In genomic region chr2:85582467-85582866, GRCh38 we compare ENCODE assay signal across 22 cellular contexts. TPM values are rescaled to one million over a fixed set of nuclear protein-coding genes. Genes with fewer than 3 reads are reported as not detected.
DNase-seq lines count a peak whose midpoint lies in the region; ATAC-seq and TF ChIP-seq lines count a peak whose summit lies in the region.
"Had no signal": no experiment of that assay in that cellular context is flagged by ENCODE, and none has a peak within 500 bp of the region (broad histone marks: within the 10 kb centered on the region; RNA-seq: fewer than 3 reads in every experiment).

No MANE protein-coding gene starts in this region.

- no peak overlapping the region for H3K4me3 Mint-ChIP-seq in activated CD8-positive, alpha-beta T cell treated with anti-CD3 and anti-CD28 coated beads, Interleukin-2, amount 10 ng/mL, durations not matched to agents 7 days and 5 days
- no peak overlapping the region for H3K4me3 Mint-ChIP-seq in activated CD8-positive, alpha-beta T cell treated with anti-CD3 and anti-CD28 coated beads for 36 hours
- no peak overlapping the region for H3K4me3 Mint-ChIP-seq in dendritic cell treated with granulocyte-macrophage colony-stimulating factor and Interleukin-4, amounts not matched to agents 40 ng/mL and 50 ng/mL, for 4 days

- ATAC-seq in activated CD8-positive, alpha-beta T cell treated with anti-CD3 and anti-CD28 coated beads, Interleukin-2, amount 10 ng/mL, durations not matched to agents 7 days and 5 days = no peak
- ATAC-seq in activated CD8-positive, alpha-beta T cell treated with anti-CD3 and anti-CD28 coated beads for 36 hours = no peak
- ATAC-seq in HG02938 (IDR thresholded peaks at IDR 0.05; ENCODE audit: unreplicated experiment) (no peak), GM18873 (IDR thresholded peaks at IDR 0.05; ENCODE audit: low FRiP score, unreplicated experiment) (no peak)
- ATAC-seq: GM12878; left cardiac atrium; Right ventricle myocardium inferior; stimulated activated naive CD8-positive, alpha-beta T cell treated with anti-CD3 and anti-CD28 coated beads, Interleukin-15, Interleukin-2, amounts not matched to agents 100 U/mL and 50 U/mL, for 24 hours had no signal

- no peak for TF ChIP-seq POLR2A in sigmoid colon (IDR thresholded peaks at IDR 0.05)

- no peaks in the 10 kb centered on the region for H3K9me3 Mint-ChIP-seq in activated CD8-positive, alpha-beta T cell treated with anti-CD3 and anti-CD28 coated beads, Interleukin-2, amount 10 ng/mL, durations not matched to agents 7 days and 5 days (ENCODE audit: insufficient read depth)
- H3K9me3 Mint-ChIP-seq in activated CD8-positive, alpha-beta T cell treated with anti-CD3 and anti-CD28 coated beads for 36 hours = no peaks in the 10 kb centered on the region
- no peaks in the 10 kb centered on the region for H3K9me3 Mint-ChIP-seq in dendritic cell treated with granulocyte-macrophage colony-stimulating factor and Interleukin-4, amounts not matched to agents 40 ng/mL and 50 ng/mL, for 4 days

- WGBS in sigmoid colon, 2 donors = 73 to 83% methylated on average over 1 of the region's 1 CpG

- TF ChIP-seq EP300 in sigmoid colon (IDR thresholded peaks at IDR 0.05) = no peak

- H3K36me3 ChIP-seq in sigmoid colon = no peaks in the 10 kb centered on the region
- H3K36me3 ChIP-seq: uterus had no signal

- no peak for TF ChIP-seq CTCF in activated CD8-positive, alpha-beta T cell treated with anti-CD3 and anti-CD28 coated beads for 36 hours (IDR thresholded peaks at IDR 0.05)
- TF ChIP-seq CTCF in sigmoid colon (IDR thresholded peaks at IDR 0.05) = no peak

- peaks cover 70% of the 10 kb centered on the region for H3K4me1 Mint-ChIP-seq in activated CD8-positive, alpha-beta T cell treated with anti-CD3 and anti-CD28 coated beads, Interleukin-2, amount 10 ng/mL, durations not matched to agents 7 days and 5 days (ENCODE audit: low read depth)
- peaks cover 50% of the 10 kb centered on the region for H3K4me1 Mint-ChIP-seq in activated CD8-positive, alpha-beta T cell treated with anti-CD3 and anti-CD28 coated beads for 36 hours (ENCODE audit: low read depth)
- H3K4me1 Mint-ChIP-seq in dendritic cell treated with granulocyte-macrophage colony-stimulating factor and Interleukin-4, amounts not matched to agents 40 ng/mL and 50 ng/mL, for 4 days (ENCODE audit: low read depth) = peaks cover 94% of the 10 kb centered on the region

- POLR2A ChIA-PET in activated CD8-positive, alpha-beta T cell treated with anti-CD3 and anti-CD28 coated beads, Interleukin-2, amount 10 ng/mL, durations not matched to agents 7 days and 5 days (lab: Charles Lee) = interaction anchor here (3.8 kb wide), 1 partner anchor 12 kb away, joined by 28 read pairs; the partner anchor contains the start of gene RNF181
- POLR2A ChIA-PET in activated CD8-positive, alpha-beta T cell treated with anti-CD3 and anti-CD28 coated beads for 36 hours (lab: Charles Lee) = interaction anchor here (1.8 to 3.3 kb wide), 2 partner anchors 13 to 43 kb away, joined by 13 to 21 read pairs; partner anchors contain the start of genes MAT2A and RNF181

- H3K9me3 ChIP-seq in sigmoid colon = no peaks in the 10 kb centered on the region
- H3K9me3 ChIP-seq: spleen, uterus had no signal

- no peaks in the 10 kb centered on the region for H3K27me3 ChIP-seq in sigmoid colon
- H3K27me3 ChIP-seq: uterus had no signal

- CTCF ChIA-PET in activated CD8-positive, alpha-beta T cell treated with anti-CD3 and anti-CD28 coated beads, Interleukin-2, amount 10 ng/mL, durations not matched to agents 7 days and 5 days (lab: Charles Lee) = interaction anchor here (1.5 kb wide), 1 partner anchor 8 kb away, joined by 6 read pairs; no protein-coding TSS in a partner anchor
- CTCF ChIA-PET in activated CD8-positive, alpha-beta T cell treated with anti-CD3 and anti-CD28 coated beads for 36 hours (lab: Charles Lee) = no interaction called here

- H3K4me1 ChIP-seq in sigmoid colon = peaks cover 0 to 33% (median 26%) of the 10 kb centered on the region in 4 donors
- H3K4me1 ChIP-seq: uterus had no signal

- no peaks in the 10 kb centered on the region for H3K27me3 Mint-ChIP-seq in activated CD8-positive, alpha-beta T cell treated with anti-CD3 and anti-CD28 coated beads, Interleukin-2, amount 10 ng/mL, durations not matched to agents 7 days and 5 days (ENCODE audit: low read depth)
- no peaks in the 10 kb centered on the region for H3K27me3 Mint-ChIP-seq in activated CD8-positive, alpha-beta T cell treated with anti-CD3 and anti-CD28 coated beads for 36 hours
- H3K27me3 Mint-ChIP-seq in dendritic cell treated with granulocyte-macrophage colony-stimulating factor and Interleukin-4, amounts not matched to agents 40 ng/mL and 50 ng/mL, for 4 days = no peaks in the 10 kb centered on the region
- H3K27me3 Mint-ChIP-seq: progenitor cell of endocrine pancreas had no signal

- H3K36me3 Mint-ChIP-seq in activated CD8-positive, alpha-beta T cell treated with anti-CD3 and anti-CD28 coated beads, Interleukin-2, amount 10 ng/mL, durations not matched to agents 7 days and 5 days (ENCODE audit: low read depth) = peaks cover 35% of the 10 kb centered on the region
- H3K36me3 Mint-ChIP-seq in activated CD8-positive, alpha-beta T cell treated with anti-CD3 and anti-CD28 coated beads for 36 hours (ENCODE audit: low read depth) = peaks cover 23% of the 10 kb centered on the region
- peaks cover 76% of the 10 kb centered on the region for H3K36me3 Mint-ChIP-seq in dendritic cell treated with granulocyte-macrophage colony-stimulating factor and Interleukin-4, amounts not matched to agents 40 ng/mL and 50 ng/mL, for 4 days (ENCODE audit: low read depth)

- intact Hi-C loops in activated CD8-positive, alpha-beta T cell treated with anti-CD3 and anti-CD28 coated beads for 36 hours (cut with micrococcal nuclease) = no loop called here
- intact Hi-C loops in dendritic cell treated with granulocyte-macrophage colony-stimulating factor and Interleukin-4, amounts not matched to agents 40 ng/mL and 50 ng/mL, for 4 days (cut with micrococcal nuclease) = no loop called here
- intact Hi-C loops in sigmoid colon (cut with DNase I) = no loop called here

- peak overlapping the region; percentile 70 for H3K27ac Mint-ChIP-seq in activated CD8-positive, alpha-beta T cell treated with anti-CD3 and anti-CD28 coated beads, Interleukin-2, amount 10 ng/mL, durations not matched to agents 7 days and 5 days
- no peak overlapping the region for H3K27ac Mint-ChIP-seq in activated CD8-positive, alpha-beta T cell treated with anti-CD3 and anti-CD28 coated beads for 36 hours
- peak overlapping the region; percentile 82 for H3K27ac Mint-ChIP-seq in dendritic cell treated with granulocyte-macrophage colony-stimulating factor and Interleukin-4, amounts not matched to agents 40 ng/mL and 50 ng/mL, for 4 days
- H3K27ac Mint-ChIP-seq: progenitor cell of endocrine pancreas had no signal

- no peak for DNase-seq in activated CD8-positive, alpha-beta T cell treated with anti-CD3 and anti-CD28 coated beads, Interleukin-2, amount 10 ng/mL, durations not matched to agents 7 days and 5 days
- DNase-seq in activated CD8-positive, alpha-beta T cell treated with anti-CD3 and anti-CD28 coated beads for 36 hours = no peak
- DNase-seq in COLO829 (ENCODE audit: low spot score) (peak; percentile 54), sigmoid colon (peak; percentile 45), OCI-M1 (lab: John Stamatoyannopoulos, UW) (no peak)
- DNase-seq: ACHN; activated CD4-positive, alpha-beta T cell treated with anti-CD3 and anti-CD28 coated beads for 1 hour; cerebellar nuclear complex; GOT3; left cardiac atrium; NCI-H146; NCI-H345; spleen; stimulated activated naive CD8-positive, alpha-beta T cell treated with anti-CD3 and anti-CD28 coated beads, Interleukin-15, Interleukin-2, amounts not matched to agents 100 U/mL and 50 U/mL, for 24 hours; uterus had no signal

- H3K4me3 ChIP-seq in sigmoid colon = no peak overlapping the region
- H3K4me3 ChIP-seq: GM12878, spleen, uterus had no signal

- no peak overlapping the region for H3K27ac ChIP-seq in sigmoid colon
- H3K27ac ChIP-seq: uterus had no signal

RNA-seq across cellular contexts. Expression of gene VAMP5, which starts 1.8 kb away (rescaled TPM):
- 10 to 100 TPM; 72.0 to 74.4 TPM for total RNA-seq in activated CD8-positive, alpha-beta T cell treated with anti-CD3 and anti-CD28 coated beads, Interleukin-2, amount 10 ng/mL, durations not matched to agents 7 days and 5 days
- total RNA-seq in activated CD8-positive, alpha-beta T cell treated with anti-CD3 and anti-CD28 coated beads for 36 hours = 10 to 100 TPM; 28.0 to 29.4 TPM
- total RNA-seq in sigmoid colon = 10 to 100 TPM; 51.2 to 97.5 (median 69.6) TPM
- polyA plus RNA-seq in sigmoid colon = 10 to 100 TPM; 51.8 to 93.7 (median 68.0) TPM
- total RNA-seq: HT1080 had no signal

RNA-seq across cellular contexts. Expression of gene VAMP8, which starts 5.1 kb away (rescaled TPM):
- total RNA-seq in activated CD8-positive, alpha-beta T cell treated with anti-CD3 and anti-CD28 coated beads, Interleukin-2, amount 10 ng/mL, durations not matched to agents 7 days and 5 days = 100 to 1,000 TPM; 141 to 148 TPM
- total RNA-seq in activated CD8-positive, alpha-beta T cell treated with anti-CD3 and anti-CD28 coated beads for 36 hours = 10 to 100 TPM; 84.5 to 91.1 TPM
- total RNA-seq in sigmoid colon = 10 to 100 TPM in 2 of 4 donors, 1 to 10 TPM in 2; 1.9 to 33.3 (median 13.2) TPM
- 100 to 1,000 TPM; 441 to 941 (median 696) TPM for polyA plus RNA-seq in sigmoid colon

RNA-seq across cellular contexts. Expression of gene RNF181, which starts 13.1 kb away (rescaled TPM):
- total RNA-seq in activated CD8-positive, alpha-beta T cell treated with anti-CD3 and anti-CD28 coated beads, Interleukin-2, amount 10 ng/mL, durations not matched to agents 7 days and 5 days = 100 to 1,000 TPM in 1 of 2 experiments, 10 to 100 TPM in 1; 91.0 to 104 TPM
- 100 to 1,000 TPM; 112 to 117 TPM for total RNA-seq in activated CD8-positive, alpha-beta T cell treated with anti-CD3 and anti-CD28 coated beads for 36 hours
- 100 to 1,000 TPM; 124 to 175 (median 141) TPM for total RNA-seq in sigmoid colon
- 100 to 1,000 TPM; 165 to 190 (median 179) TPM for polyA plus RNA-seq in sigmoid colon

RNA-seq across cellular contexts. Expression of gene TMEM150A, which starts 20.0 kb away (rescaled TPM):
- total RNA-seq in activated CD8-positive, alpha-beta T cell treated with anti-CD3 and anti-CD28 coated beads, Interleukin-2, amount 10 ng/mL, durations not matched to agents 7 days and 5 days = 1 to 10 TPM; 1.7 to 1.9 TPM
- 1 to 10 TPM; 1.0 to 1.2 TPM for total RNA-seq in activated CD8-positive, alpha-beta T cell treated with anti-CD3 and anti-CD28 coated beads for 36 hours
- total RNA-seq in sigmoid colon = 10 to 100 TPM; 18.4 to 29.9 (median 22.1) TPM
- 10 to 100 TPM in 2 of 3 donors, 1 to 10 TPM in 1; 7.4 to 12.0 (median 11.6) TPM for polyA plus RNA-seq in sigmoid colon

RNA-seq across cellular contexts. Expression of gene GGCX, which starts 21.2 kb away (rescaled TPM):
- 10 to 100 TPM; 18.9 to 20.0 TPM for total RNA-seq in activated CD8-positive, alpha-beta T cell treated with anti-CD3 and anti-CD28 coated beads, Interleukin-2, amount 10 ng/mL, durations not matched to agents 7 days and 5 days
- total RNA-seq in activated CD8-positive, alpha-beta T cell treated with anti-CD3 and anti-CD28 coated beads for 36 hours = 10 to 100 TPM; 14.6 to 16.7 TPM
- 10 to 100 TPM; 14.9 to 25.3 (median 24.7) TPM for total RNA-seq in sigmoid colon
- polyA plus RNA-seq in sigmoid colon = 10 to 100 TPM in 2 of 3 donors, 1 to 10 TPM in 1; 3.6 to 22.8 (median 11.1) TPM

Comparison
In these comparisons a context has a peak if more than half of its experiments do, and no peak if none do; other contexts are left out.
1. DNase-seq: peak in COLO829 (single experiment) and sigmoid colon (single experiment); none in activated CD8-positive, alpha-beta T cell treated with anti-CD3 and anti-CD28 coated beads, Interleukin-2, amount 10 ng/mL, durations not matched to agents 7 days and 5 days (single experiment), activated CD8-positive, alpha-beta T cell treated with anti-CD3 and anti-CD28 coated beads for 36 hours (single experiment) and OCI-M1 (single experiment).